In genomic region chr20:33034115-33034514, GRCh38 we compare ENCODE assay signal across 12 cellular contexts. TPM values are rescaled to one million over a fixed set of nuclear protein-coding genes. Genes with fewer than 3 reads are reported as not detected.
"Had no signal": no experiment of that assay in that cellular context is flagged by ENCODE, and none has a peak within 500 bp of the region (broad histone marks: within the 10 kb centered on the region; RNA-seq: fewer than 3 reads in every experiment).

No MANE protein-coding gene starts in this region.

- H3K36me3 ChIP-seq: HAP-1 had no signal

- H3K4me3 ChIP-seq: GM23248, GM23338, HAP-1 had no signal

- H3K4me2 ChIP-seq: GM23338 had no signal

- H3K4me1 ChIP-seq: HAP-1 had no signal

- H2AFZ ChIP-seq: GM23248, GM23338 had no signal

- H3K27ac ChIP-seq: GM23248 had no signal

- FAIRE-seq: H1, H54 had no signal

- DNase-seq: GM23248, GOT3, H7, H9, HCEC 1CT, HFFc6 had no signal

- ATAC-seq: GM23338, HCT116 had no signal

- H3K9me3 ChIP-seq: HAP-1 had no signal

- H3K9ac ChIP-seq: GM23248 had no signal

RNA-seq across cellular contexts. Expression of gene BPIFB6, which starts 2.7 kb away (rescaled TPM):
- total RNA-seq: GM23248, GM23338, H1, H4, H7, H9, HFFc6 had no signal
- polyA plus RNA-seq: GM23248, GM23338, H1 had no signal

RNA-seq across cellular contexts. Expression of gene BPIFB3, which starts 19.6 kb away (rescaled TPM):
- total RNA-seq: GM23248, GM23338, H1, H4, H7, H9, HFFc6 had no signal
- polyA plus RNA-seq: GM23248, GM23338, H1 had no signal

RNA-seq across cellular contexts. Expression of gene BPIFB2, which starts 26.6 kb away (rescaled TPM):
- total RNA-seq: GM23248, GM23338, H1, H4, H7, H9, HFFc6 had no signal
- polyA plus RNA-seq: GM23248, GM23338, H1 had no signal

RNA-seq across cellular contexts. Expression of gene SUN5, which starts 29.9 kb away (rescaled TPM):
- total RNA-seq: GM23248, GM23338, H1, H4, H7, H9, HFFc6 had no signal
- polyA plus RNA-seq: GM23248, GM23338, H1 had no signal

RNA-seq across cellular contexts. Expression of gene BPIFB4, which starts 45.3 kb away (rescaled TPM):
- total RNA-seq: GM23248, GM23338, H1, H4, H7, H9, HFFc6 had no signal
- polyA plus RNA-seq: GM23248, GM23338, H1 had no signal
